8 cellular contexts compared by ENCODE assay signal in genomic region chr1:171984850-171985485, GRCh38.
DNase-seq lines count a peak whose midpoint lies in the region; ATAC-seq and TF ChIP-seq lines count a peak whose summit lies in the region.

No MANE protein-coding gene starts in this region.

- no peaks in the 10 kb centered on the region for H3K9me3 ChIP-seq in HEK293 (ENCODE audit: control insufficient read depth, insufficient read depth, low read depth, low read length)
- no peaks in the 10 kb centered on the region for H3K9me3 ChIP-seq in NT2/D1 (ENCODE audit: insufficient read depth, low read length)

- TF ChIP-seq CTCF in HEK293 (tag by site-specific recombination; IDR thresholded peaks at IDR 0.05) (no peak), coronary artery (IDR thresholded peaks at IDR 0.05) (peak; percentile 27)

- DNase-seq in EH (ENCODE audit: low read depth) (peak; percentile 41), NT2/D1 (ENCODE audit: low read depth, low spot score) (peak; percentile 32), coronary artery (ENCODE audit: low spot score) (no peak), medulla oblongata (ENCODE audit: extremely low spot score) (peak; percentile 66), amniotic stem cell (lab: John Stamatoyannopoulos, UW) (no peak)
- DNase-seq in stimulated activated CD4-positive, alpha-beta T cell treated with anti-CD3 and anti-CD28 coated beads, Interleukin-1b, Interleukin-23, amount 100 ng/mL, for 48 hours: no peak

- H3K27ac ChIP-seq in HEK293 (ENCODE audit: extremely low read depth, low read depth, low read length) (no peak overlapping the region), coronary artery (no peak overlapping the region)

- CTCF ChIA-PET in HEK293 (lab: Yijun Ruan, JAX): interaction anchor here (0.6 to 14.1 kb wide), 33 partner anchors 10 to 961 kb away, joined by 3 to 378 read pairs (median 4); no protein-coding TSS in a partner anchor

- H3K4me3 ChIP-seq in HEK293 (ENCODE audit: low read depth, low read length): no peak overlapping the region
- no peak overlapping the region for H3K4me3 ChIP-seq in NT2/D1 (ENCODE audit: insufficient read length, low read depth)
- no peak overlapping the region for H3K4me3 ChIP-seq in coronary artery

- no peaks in the 10 kb centered on the region for H3K27me3 ChIP-seq in NT2/D1 (ENCODE audit: insufficient read depth, insufficient read length)

- H3K4me1 ChIP-seq in HEK293 (ENCODE audit: control insufficient read depth, insufficient read depth, low read length): no peaks in the 10 kb centered on the region
- H3K4me1 ChIP-seq in NT2/D1 (ENCODE audit: insufficient read depth, insufficient read length): no peaks in the 10 kb centered on the region

- H3K9ac ChIP-seq in NT2/D1 (ENCODE audit: insufficient read length, low read depth): no peak overlapping the region

- ATAC-seq in GM21825 (IDR thresholded peaks at IDR 0.05; ENCODE audit: unreplicated experiment): no peak

- POLR2A ChIA-PET in HEK293 (lab: Yijun Ruan, JAX): interaction anchor here (1.4 kb wide), 1 partner anchor 143 kb away, joined by 4 read pairs; the partner anchor contains the start of gene DNM3

- H3K36me3 ChIP-seq in HEK293 (ENCODE audit: control insufficient read depth in 2 of 2, insufficient read depth in 1 of 2, low read length in 2 of 2) (no peaks in the 10 kb centered on the region), NT2/D1 (ENCODE audit: insufficient read depth, insufficient read length, low read length) (no peaks in the 10 kb centered on the region)

TF ChIP-seq in HEK293, 187 proteins besides CTCF, POLR2A, EP300 and RAD21:
- TF ChIP-seq GFI1B (tag by site-specific recombination; IDR thresholded peaks at IDR 0.05): 0 out of 2 replicates have a peak, but pooled peaks have one; percentile 30
- TF ChIP-seq YY2 (tag by site-specific recombination; IDR thresholded peaks at IDR 0.05): no peak
- TF ChIP-seq ZNF654 (tag by site-specific recombination; IDR thresholded peaks at IDR 0.05; ENCODE audit: low read depth): peak; percentile 83
- TF ChIP-seq OVOL3 (tag by site-specific recombination; IDR thresholded peaks at IDR 0.05): no peak

Comparison
In these comparisons a context has a peak if more than half of its experiments do, and no peak if none do; other contexts are left out.
1. DNase-seq: peak in EH (single experiment), NT2/D1 (single experiment) and medulla oblongata (single experiment); none in coronary artery (single experiment), amniotic stem cell (single experiment) and stimulated activated CD4-positive, alpha-beta T cell treated with anti-CD3 and anti-CD28 coated beads, Interleukin-1b, Interleukin-23, amount 100 ng/mL, for 48 hours (single experiment).